In the genomic region with DNA sequence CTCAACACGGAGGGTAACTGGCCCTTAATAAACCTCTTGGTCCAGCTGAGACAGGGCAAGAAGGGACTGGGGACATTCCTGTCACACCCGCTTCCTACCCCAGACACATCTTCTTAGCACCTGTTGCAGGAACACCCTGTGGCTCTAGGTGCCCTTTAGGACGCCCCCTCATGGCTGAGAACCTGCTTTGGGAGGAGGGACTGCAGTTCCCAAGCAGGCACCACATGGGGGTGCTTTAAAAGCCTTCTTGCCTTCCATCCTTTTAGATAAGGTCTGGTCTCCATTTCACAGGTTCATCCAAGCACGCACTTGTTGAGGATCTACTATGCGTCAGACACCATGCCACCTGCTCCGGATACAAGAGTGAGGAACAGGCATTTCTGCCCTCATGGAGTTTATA, we compare ENCODE assay signal across 10 cellular contexts. TPM values are rescaled to one million over a fixed set of nuclear protein-coding genes. Genes with fewer than 3 reads are reported as not detected.
DNase-seq lines count a peak whose midpoint lies in the region; ATAC-seq and TF ChIP-seq lines count a peak whose summit lies in the region.
"Had no signal": no experiment of that assay in that cellular context is flagged by ENCODE, and none has a peak within 500 bp of the region (broad histone marks: within the 10 kb centered on the region; RNA-seq: fewer than 3 reads in every experiment).

No MANE protein-coding gene starts in this region.

- H3K9me3 ChIP-seq in fibroblast of lung (ENCODE audit: control insufficient read depth, insufficient read depth, low read depth, low read length) (no peaks in the 10 kb centered on the region), left ventricle myocardium inferior (replicated peaks) (no peaks in the 10 kb centered on the region)

- intact Hi-C loops in left ventricle myocardium inferior (cut with micrococcal nuclease) = no loop called here

- H2AFZ ChIP-seq in fibroblast of lung (ENCODE audit: low read length) = no peak overlapping the region

- H3K36me3 ChIP-seq in fibroblast of lung (ENCODE audit: control insufficient read depth, insufficient read depth, low read length) = peaks cover 1% of the 10 kb centered on the region
- peaks cover 43% of the 10 kb centered on the region for H3K36me3 ChIP-seq in left ventricle myocardium inferior

- H3K4me1 ChIP-seq in fibroblast of lung (ENCODE audit: control insufficient read depth, extremely low read depth, insufficient read depth, low read length) (peaks cover 4% of the 10 kb centered on the region), left ventricle myocardium inferior (peaks cover 14% of the 10 kb centered on the region)

- H3K4me3 ChIP-seq in fibroblast of lung (replicated peaks in 1 of 4; ENCODE audit: control extremely low read depth in 1 of 4, insufficient read depth in 1 of 4, low read depth in 3 of 4, low read length in 4 of 4) = no peak overlapping the region
- H3K4me3 ChIP-seq in left ventricle myocardium inferior = no peak overlapping the region

- H4K20me1 ChIP-seq in fibroblast of lung (ENCODE audit: control insufficient read depth, extremely low read depth, insufficient read depth, low read length) = no peaks in the 10 kb centered on the region

- H3K27me3 ChIP-seq in fibroblast of lung (ENCODE audit: control insufficient read depth, insufficient read depth, low read length) (no peaks in the 10 kb centered on the region), left ventricle myocardium inferior (ENCODE audit: low read depth) (no peaks in the 10 kb centered on the region)

- in situ Hi-C loops in SK-MEL-5 (cut with HindIII; ENCODE audit: low pct_unique_long_range_greater_than_20kb, low sequenced_read_pairs) = loop anchor here (10.0 to 25.0 kb wide), 2 partner anchors 45 to 128 kb away; a partner anchor contains a TSS

- TF ChIP-seq CTCF in AG09319 (IDR thresholded peaks at IDR 0.05; ENCODE audit: low read depth, low read length) (peak; percentile 21), GM12873 (IDR thresholded peaks at IDR 0.05; ENCODE audit: insufficient read depth, low read depth, low read length, missing control alignments) (peak; percentile 57), fibroblast of lung (conservative IDR thresholded peaks at IDR 0.05 in 1 of 2, IDR thresholded peaks at IDR 0.05 in 1 of 2; ENCODE audit: low read depth in 1 of 2, low read length in 2 of 2) (peak; percentile 13 to 36), left ventricle myocardium inferior (IDR thresholded peaks at IDR 0.05; ENCODE audit: borderline replicate concordance) (no peak)

- ATAC-seq in GM21737 (IDR thresholded peaks at IDR 0.05; ENCODE audit: unreplicated experiment) (no peak), HG03520 (IDR thresholded peaks at IDR 0.05; ENCODE audit: unreplicated experiment) (no peak)
- ATAC-seq: left cardiac atrium had no signal

- no peak for DNase-seq in AG09319 (ENCODE audit: extremely low read depth, low read depth)
- peak; percentile 71 for DNase-seq in SK-MEL-5 (ENCODE audit: low read depth, low spot score)
- peak in 1 of 2 donors; percentile 15 for DNase-seq in fibroblast of lung (ENCODE audit: low read depth in 2 of 2)
- DNase-seq in NCI-H446 (lab: John Stamatoyannopoulos, UW) = no peak
- no peak for DNase-seq in left ventricle myocardium inferior
- DNase-seq: left cardiac atrium; stimulated activated CD4-positive, alpha-beta T cell treated with anti-CD3 and anti-CD28 coated beads, Interleukin-4, amount 100 ng/mL, for 4 hours had no signal

- no peak overlapping the region for H3K9ac ChIP-seq in fibroblast of lung (ENCODE audit: insufficient read depth, low read length)

- H3K79me2 ChIP-seq in fibroblast of lung (ENCODE audit: control insufficient read depth, insufficient read depth, low read length) = no peaks in the 10 kb centered on the region

- no peak overlapping the region for H3K4me2 ChIP-seq in fibroblast of lung (ENCODE audit: extremely low read depth, insufficient read depth, low read length)

- no peak overlapping the region for H3K27ac ChIP-seq in fibroblast of lung (ENCODE audit: insufficient read depth, low read length)
- no peak overlapping the region for H3K27ac ChIP-seq in left ventricle myocardium inferior (replicated peaks)

RNA-seq across cellular contexts. Expression of a gene that starts 26.6 kb away (rescaled TPM):
- 31.1 and 33.3 TPM in 2 replicates for total RNA-seq in SK-MEL-5 (2014; rRNA removed; shearing (Covaris generic))
- 54.6 and 78.6 TPM in 2 replicates for polyA plus RNA-seq in SK-MEL-5 (2015; cell fraction: cytosol; rRNA removed)
- polyA plus RNA-seq in SK-MEL-5 (2015; cell fraction: nucleus; rRNA removed) = 113 and 129 TPM in 2 replicates
- total RNA-seq in fibroblast of lung = 14.4 and 17.8 TPM in 2 replicates
- polyA plus RNA-seq in fibroblast of lung = 24.3 and 32.1 TPM in 2 replicates
- polyA plus RNA-seq in fibroblast of lung (2012) = 58.1 and 83.2 TPM in 2 replicates
- 28.7 and 32.7 TPM in 2 replicates for polyA minus RNA-seq in fibroblast of lung (ENCODE audit: low replicate concordance)
- total RNA-seq in left ventricle myocardium inferior = 56.6 TPM

RNA-seq across cellular contexts. Expression of a gene that starts 47.2 kb away (rescaled TPM):
- total RNA-seq in SK-MEL-5 (2014; rRNA removed; shearing (Covaris generic)) = 219 and 227 TPM in 2 replicates
- 1,255 and 1,259 TPM in 2 replicates for polyA plus RNA-seq in SK-MEL-5 (2015; cell fraction: cytosol; rRNA removed)
- polyA plus RNA-seq in SK-MEL-5 (2015; cell fraction: nucleus; rRNA removed) = 193 and 209 TPM in 2 replicates
- total RNA-seq in fibroblast of lung (71.4 and 120 TPM in 2 replicates), left ventricle myocardium inferior (124 TPM)
- polyA plus RNA-seq in fibroblast of lung = 440 and 556 TPM in 2 replicates
- polyA plus RNA-seq in fibroblast of lung (2012) = 406 and 499 TPM in 2 replicates
- 1,060 and 1,140 TPM in 2 replicates for polyA minus RNA-seq in fibroblast of lung (ENCODE audit: low replicate concordance)

RNA-seq across cellular contexts. Expression of a gene that starts 51.2 kb away (rescaled TPM):
- total RNA-seq in SK-MEL-5 (2014; rRNA removed; shearing (Covaris generic)) = not detected in 2 replicates
- polyA plus RNA-seq in SK-MEL-5 (2015; cell fraction: cytosol; rRNA removed) = not detected in 2 replicates
- polyA plus RNA-seq in SK-MEL-5 (2015; cell fraction: nucleus; rRNA removed) = not detected in 2 replicates
- total RNA-seq in fibroblast of lung (not detected in 2 replicates), left ventricle myocardium inferior (3.2 TPM)
- not detected in 2 replicates for polyA plus RNA-seq in fibroblast of lung
- not detected in 2 replicates for polyA plus RNA-seq in fibroblast of lung (2012)
- polyA minus RNA-seq in fibroblast of lung (ENCODE audit: low replicate concordance) = not detected in 2 replicates
